Comparison of ENCODE assay signal across 8 cellular contexts in the genomic region with DNA sequence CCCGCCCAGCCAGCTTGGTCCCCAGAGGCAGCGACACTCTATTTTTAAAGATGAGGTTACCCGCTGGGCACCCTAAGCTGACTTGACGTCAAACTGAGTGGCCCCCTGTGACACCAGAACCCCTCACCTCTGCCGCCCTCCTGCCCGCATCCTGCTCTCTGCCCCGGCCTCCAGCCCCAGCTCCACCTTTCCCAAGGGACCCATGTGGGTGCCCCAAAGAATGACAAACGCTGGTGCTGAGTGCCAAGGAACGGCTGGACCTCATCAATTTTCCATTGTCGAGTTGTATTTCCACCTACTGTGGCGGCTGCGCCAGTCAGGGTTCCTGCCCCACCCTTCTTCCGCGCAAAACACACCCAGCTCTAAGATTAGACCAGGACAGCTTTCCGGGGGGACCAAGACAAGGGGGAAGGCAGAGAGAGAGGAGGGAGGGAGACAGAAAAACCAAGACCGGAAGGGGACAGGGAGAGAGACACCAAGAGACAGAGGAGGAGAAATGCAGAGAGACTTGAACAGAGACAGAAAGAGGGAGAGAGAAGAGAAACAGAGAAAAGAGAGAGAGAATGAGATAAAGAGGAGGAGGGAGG. TPM values are rescaled to one million over a fixed set of nuclear protein-coding genes. Genes with fewer than 3 reads are reported as not detected.
DNase-seq lines count a peak whose midpoint lies in the region; ATAC-seq and TF ChIP-seq lines count a peak whose summit lies in the region.

No MANE protein-coding gene starts in this region.

- H3K27ac ChIP-seq in MM.1S (ENCODE audit: low read length), result no peak overlapping the region
- H3K27ac ChIP-seq in caudate nucleus (ENCODE audit: low read depth, low read length), result peak overlapping the region; percentile 16

- no peaks in the 10 kb centered on the region for H3K36me3 Mint-ChIP-seq in naive thymus-derived CD8-positive, alpha-beta T cell

- TF ChIP-seq CTCF in MM.1S (IDR thresholded peaks at IDR 0.05; ENCODE audit: low read length), result no peak

- H2AFZ ChIP-seq in MM.1S (ENCODE audit: low read length), result no peak overlapping the region

- no peak for ATAC-seq in naive thymus-derived CD8-positive, alpha-beta T cell
- ATAC-seq in GM21717 (IDR thresholded peaks at IDR 0.05; ENCODE audit: unreplicated experiment) (no peak), HG02642 (IDR thresholded peaks at IDR 0.05; ENCODE audit: poor library complexity, unreplicated experiment) (no peak), HG03159 (IDR thresholded peaks at IDR 0.05; ENCODE audit: unreplicated experiment) (no peak)

- peak overlapping the region; percentile 72 to 95 (median 92) for H3K27ac Mint-ChIP-seq in naive thymus-derived CD8-positive, alpha-beta T cell

- POLR2A ChIA-PET in naive thymus-derived CD8-positive, alpha-beta T cell (lab: Charles Lee), result interaction anchor here (2.3 kb wide), 1 partner anchor 11 kb away, joined by 15 read pairs; no protein-coding TSS in a partner anchor

- H3K27me3 ChIP-seq in MM.1S (replicated peaks; ENCODE audit: insufficient read depth, low read length), result no peaks in the 10 kb centered on the region

- peaks cover 5 to 49% (median 34%) of the 10 kb centered on the region in 4 donors for H3K4me1 Mint-ChIP-seq in naive thymus-derived CD8-positive, alpha-beta T cell

- H3K9ac ChIP-seq in MM.1S (ENCODE audit: low read length), result no peak overlapping the region

- peak overlapping the region; percentile 90 to 98 (median 96) for H3K4me3 Mint-ChIP-seq in naive thymus-derived CD8-positive, alpha-beta T cell

- H3K4me1 ChIP-seq in MM.1S (ENCODE audit: low read length), result no peaks in the 10 kb centered on the region

- no peaks in the 10 kb centered on the region for H3K9me3 ChIP-seq in MM.1S (replicated peaks; ENCODE audit: insufficient read depth, low read length)

- H3K4me3 ChIP-seq in MM.1S (ENCODE audit: low read length), result no peak overlapping the region

- no peaks in the 10 kb centered on the region for H4K20me1 ChIP-seq in MM.1S (ENCODE audit: insufficient read depth, low read length)

- H3K9me3 Mint-ChIP-seq in naive thymus-derived CD8-positive, alpha-beta T cell, result no peaks in the 10 kb centered on the region

- no peaks in the 10 kb centered on the region for H3K27me3 Mint-ChIP-seq in naive thymus-derived CD8-positive, alpha-beta T cell

- peaks cover 47% of the 10 kb centered on the region for H3K79me2 ChIP-seq in MM.1S (ENCODE audit: low read length)

- DNase-seq in ELR (ENCODE audit: low read depth) (peak; percentile 0), MM.1S (no peak), caudate nucleus (lab: John Stamatoyannopoulos, UW) (no peak), hippocampal formation (lab: John Stamatoyannopoulos, UW) (no peak)
- peak in 2 of 10 donors; percentile 5 to 24 for DNase-seq in naive thymus-derived CD8-positive, alpha-beta T cell

- H3K36me3 ChIP-seq in MM.1S (replicated peaks; ENCODE audit: insufficient read depth, low read length), result no peaks in the 10 kb centered on the region

- no peaks in the 10 kb centered on the region for H3K9me2 ChIP-seq in MM.1S (replicated peaks; ENCODE audit: insufficient read depth, low read length)

- H3F3A ChIP-seq in MM.1S (ENCODE audit: insufficient read depth, low read length), result no peaks in the 10 kb centered on the region

- peak overlapping the region; percentile 72; the same call in 1 of the 2 replicates for H3K4me2 ChIP-seq in MM.1S (ENCODE audit: low read depth, low read length)

RNA-seq across cellular contexts. Expression of a gene that starts 2.0 kb away (rescaled TPM):
- total RNA-seq in naive thymus-derived CD8-positive, alpha-beta T cell, result 10 to 100 TPM; 32.2 to 38.8 TPM
- polyA plus RNA-seq in naive thymus-derived CD8-positive, alpha-beta T cell, result 10 to 100 TPM; 30.9 to 46.7 (median 45.9) TPM
